Comparison of ENCODE assay signal across 25 cellular contexts in genomic region chr5:124644138-124644537, GRCh38.
A peak's percentile ranks its signal among the peaks of the same experiment; 100 is the strongest.
DNase-seq lines count a peak whose midpoint lies in the region; ATAC-seq, FAIRE-seq and TF ChIP-seq lines count a peak whose summit lies in the region.
"Had no signal": no experiment of that assay in that cellular context is flagged by ENCODE, and none has a peak within 500 bp of the region (broad histone marks: within the 10 kb centered on the region; RNA-seq: fewer than 3 reads in every experiment).

No MANE protein-coding gene starts in this region.

- H3K4me1 ChIP-seq in DND-41 (ENCODE audit: insufficient read depth, low read length) = peaks cover 58% of the 10 kb centered on the region
- H3K4me1 ChIP-seq: psoas muscle had no signal

- H3K9me3 ChIP-seq in DND-41 (ENCODE audit: insufficient read depth, low read length, severe bottlenecking) = no peaks in the 10 kb centered on the region
- H3K9me3 ChIP-seq: psoas muscle had no signal

- H3K4me2 ChIP-seq in DND-41 (ENCODE audit: insufficient read depth, low read length) = no peak overlapping the region
- H3K4me2 ChIP-seq: hepatocyte, KMS-11 had no signal

- H3K4me1 Mint-ChIP-seq in immature natural killer cell = peaks cover 7 to 12% of the 10 kb centered on the region in 2 donors

- peak; percentile 32 for FAIRE-seq in bronchial epithelial cell (lab: Jason Lieb, UNC)
- FAIRE-seq: A204.1 had no signal

- in situ Hi-C loops in ACHN (cut with HindIII; ENCODE audit: low pct_ligation_motif_present, low pct_unique_long_range_greater_than_20kb, low sequenced_read_pairs) = no loop called here

- ATAC-seq in DND-41 (ENCODE audit: insufficient read depth, low read depth) = no peak
- ATAC-seq: left colon, psoas muscle, Right ventricle myocardium inferior, T-cell had no signal

- no peak overlapping the region for H3K4me3 ChIP-seq in DND-41 (ENCODE audit: low read depth in 1 of 2, low read length in 2 of 2)
- no peak overlapping the region for H3K4me3 ChIP-seq in bronchial epithelial cell (ENCODE audit: low read depth, low read length)
- H3K4me3 ChIP-seq: hepatocyte, psoas muscle had no signal

- H3K9ac ChIP-seq in DND-41 (ENCODE audit: low read depth, low read length) = no peak overlapping the region
- H3K9ac ChIP-seq: KMS-11 had no signal

- DNase-seq in DND-41 (no peak), M059J (ENCODE audit: low read depth) (peak; percentile 32), bronchial epithelial cell (ENCODE audit: low read depth) (peak; percentile 39), iris pigment epithelial cell (ENCODE audit: low read depth) (peak; percentile 71), caudate nucleus (lab: John Stamatoyannopoulos, UW) (no peak), immature natural killer cell (no peak), ACHN (no peak), DMS153 treated with DMSO at 0.1 percent for 48 hours (lab: John Stamatoyannopoulos, UW; ENCODE audit: unreplicated experiment) (no peak)
- DNase-seq: activated gamma-delta T cell treated with Interleukin-2 at 50 U/mL for 16 hours; amniotic stem cell; C1 segment of cervical spinal cord; effector CD4-positive, alpha-beta T cell; left colon; NCI-H1092; NCI-H2081; NCI-H446 treated with DMSO at 0.1 percent for 48 hours; psoas muscle; stimulated activated CD4-positive, alpha-beta T cell treated with anti-CD3 and anti-CD28 coated beads, Interleukin-4, amount 100 ng/mL, for 4 hours; T-cell had no signal

- no peak overlapping the region for H3K27ac Mint-ChIP-seq in immature natural killer cell
- H3K27ac Mint-ChIP-seq: mesothelial cell of epicardium, nephron, T-cell had no signal

- no peaks in the 10 kb centered on the region for H3K27me3 ChIP-seq in DND-41 (ENCODE audit: insufficient read depth, low read length, poor library complexity)
- no peaks in the 10 kb centered on the region for H3K27me3 ChIP-seq in bronchial epithelial cell (ENCODE audit: control insufficient read depth, insufficient read depth, low read length)
- H3K27me3 ChIP-seq: hepatocyte had no signal

- H3K27me3 Mint-ChIP-seq in immature natural killer cell (ENCODE audit: low read depth in 3 of 3) = peaks cover 14 to 49% (median 24%) of the 10 kb centered on the region in 3 donors

- no peak overlapping the region for H3K4me3 Mint-ChIP-seq in immature natural killer cell
- H3K4me3 Mint-ChIP-seq: mesothelial cell of epicardium, nephron, T-cell had no signal

- H3K9me3 Mint-ChIP-seq in immature natural killer cell = no peaks in the 10 kb centered on the region
- H3K9me3 Mint-ChIP-seq: mesothelial cell of epicardium, nephron had no signal

- no peaks in the 10 kb centered on the region for H3K36me3 ChIP-seq in DND-41 (ENCODE audit: insufficient read depth, low read length)
- peaks cover 11% of the 10 kb centered on the region for H3K36me3 ChIP-seq in bronchial epithelial cell (ENCODE audit: control insufficient read depth, insufficient read depth, low read length)

- peaks cover 4% of the 10 kb centered on the region; the same call in 1 of the 2 replicates for H4K20me1 ChIP-seq in DND-41 (ENCODE audit: insufficient read depth, low read length)

- no peak for TF ChIP-seq CTCF in DND-41 (IDR thresholded peaks at IDR 0.05; ENCODE audit: borderline replicate concordance, extremely low read depth, low read length, poor library complexity, severe bottlenecking)
- TF ChIP-seq CTCF in bronchial epithelial cell (IDR thresholded peaks at IDR 0.05; ENCODE audit: insufficient read depth, low read length, severe bottlenecking) = no peak

- no peaks in the 10 kb centered on the region for H3K79me2 ChIP-seq in DND-41 (ENCODE audit: insufficient read depth, low read length)

- H3K27ac ChIP-seq in DND-41 (ENCODE audit: low read length) (peak overlapping the region; percentile 1; the same call in 1 of the 2 replicates), caudate nucleus (ENCODE audit: low read depth, low read length) (no peak overlapping the region)
- H3K27ac ChIP-seq: hepatocyte, KMS-11, psoas muscle had no signal

- H2AFZ ChIP-seq in DND-41 (ENCODE audit: low read depth, low read length) = no peak overlapping the region
- H2AFZ ChIP-seq: hepatocyte had no signal

- no peaks in the 10 kb centered on the region for H3K36me3 Mint-ChIP-seq in immature natural killer cell
- H3K36me3 Mint-ChIP-seq: T-cell had no signal

Comparison
In these comparisons a context has a peak if more than half of its experiments do, and no peak if none do; other contexts are left out.
1. DNase-seq: peak in M059J (single experiment), bronchial epithelial cell (single experiment) and iris pigment epithelial cell (single experiment); none in DND-41 (single experiment), caudate nucleus (0 of 61), immature natural killer cell (0 of 3), ACHN (single experiment) and DMS153 treated with DMSO at 0.1 percent for 48 hours (single experiment).